31 cellular contexts compared by ENCODE assay signal in genomic region chrX:139596068-139596467, GRCh38.
"Had no signal": no experiment of that assay in that cellular context is flagged by ENCODE, and none has a peak within 500 bp of the region (broad histone marks: within the 10 kb centered on the region; RNA-seq: fewer than 3 reads in every experiment).

No MANE protein-coding gene starts in this region.

- H3K9me3 ChIP-seq: esophagus squamous epithelium, heart right ventricle, ovary, upper lobe of left lung had no signal

- H3K27me3 ChIP-seq: esophagus squamous epithelium, ovary, upper lobe of left lung had no signal

- H3K4me1 Mint-ChIP-seq: activated B cell treated with CpG ODN at 0.5 μM for 24 hours; activated T-helper 17 cell treated with anti-CD3 and anti-CD28 coated beads, Interleukin-2, amount 50 U/mL, for 72 hours; mesothelial cell of epicardium; naive B cell; nephron progenitor cell; stimulated activated effector memory CD8-positive, alpha-beta T cell treated with anti-CD3 and anti-CD28 coated beads, Interleukin-12 subunit alpha, Interleukin-12 subunit beta, amount 100 ng/mL, for 72 hours had no signal

- H3K27ac ChIP-seq: epithelial cell of prostate, esophagus squamous epithelium, heart right ventricle, ovary, skin epidermis, upper lobe of left lung had no signal

- H3K36me3 Mint-ChIP-seq: mesothelial cell of epicardium; naive B cell; stimulated activated effector memory CD8-positive, alpha-beta T cell treated with anti-CD3 and anti-CD28 coated beads, Interleukin-12 subunit alpha, Interleukin-12 subunit beta, amount 100 ng/mL, for 72 hours had no signal

- H3K27me3 Mint-ChIP-seq: activated B cell treated with CpG ODN at 0.5 μM for 24 hours; activated CD8-positive, alpha-beta T cell treated with anti-CD3 and anti-CD28 coated beads for 36 hours; activated T-helper 17 cell treated with anti-CD3 and anti-CD28 coated beads, Interleukin-2, amount 50 U/mL, for 72 hours; naive B cell; progenitor cell of endocrine pancreas; stimulated activated naive CD8-positive, alpha-beta T cell treated with anti-CD3 and anti-CD28 coated beads, Interleukin-15, Interleukin-2, amounts not matched to agents 100 ng/mL and 50 ng/mL, for 24 hours had no signal

- H3K9me3 Mint-ChIP-seq: activated B cell treated with CpG ODN at 0.5 μM for 24 hours; activated CD8-positive, alpha-beta T cell treated with anti-CD3 and anti-CD28 coated beads for 36 hours; activated T-helper 17 cell treated with anti-CD3 and anti-CD28 coated beads, Interleukin-2, amount 50 U/mL, for 72 hours had no signal

- DNase-seq: activated B cell treated with CpG ODN at 0.5 μM for 24 hours; activated CD4-positive, alpha-beta T cell treated with anti-CD3 and anti-CD28 coated beads, Interleukin-2, amount 50 U/mL, for 1 hour; activated CD8-positive, alpha-beta T cell treated with anti-CD3 and anti-CD28 coated beads for 36 hours; activated gamma-delta T cell treated with Interleukin-2 at 50 U/mL for 16 hours; activated naive CD4-positive, alpha-beta T cell treated with anti-CD3 and anti-CD28 coated beads, Interleukin-2, amount 50 U/mL, for 16 hours; activated T-cell treated with anti-CD3 and anti-CD28 coated beads, Interleukin-2, amount 50 U/mL, for 4 hours; amniotic stem cell; caudate nucleus; cortex of kidney; esophagus squamous epithelium; foreskin melanocyte; heart right ventricle; left cardiac atrium; mammary epithelial cell; naive B cell; nephron progenitor cell; ovary; retina; stimulated activated CD4-positive, alpha-beta T cell treated with anti-CD3 and anti-CD28 coated beads, Interleukin-12 subunit alpha, Interleukin-12 subunit beta, amount 100 ng/mL, for 4 hours; stimulated activated CD4-positive, alpha-beta T cell treated with anti-CD3 and anti-CD28 coated beads, Interleukin-4, amount 100 ng/mL, for 1 hour; substantia nigra; T-helper 2 cell; upper lobe of left lung had no signal

- H3K27ac Mint-ChIP-seq: activated B cell treated with CpG ODN at 0.5 μM for 24 hours; activated CD8-positive, alpha-beta T cell treated with anti-CD3 and anti-CD28 coated beads for 36 hours; activated T-helper 17 cell treated with anti-CD3 and anti-CD28 coated beads, Interleukin-2, amount 50 U/mL, for 72 hours; mesothelial cell of epicardium; naive B cell; nephron progenitor cell; progenitor cell of endocrine pancreas; stimulated activated effector memory CD8-positive, alpha-beta T cell treated with anti-CD3 and anti-CD28 coated beads, Interleukin-12 subunit alpha, Interleukin-12 subunit beta, amount 100 ng/mL, for 72 hours; stimulated activated naive CD8-positive, alpha-beta T cell treated with anti-CD3 and anti-CD28 coated beads, Interleukin-15, Interleukin-2, amounts not matched to agents 100 ng/mL and 50 ng/mL, for 24 hours had no signal

- ATAC-seq: activated CD8-positive, alpha-beta T cell treated with anti-CD3 and anti-CD28 coated beads for 36 hours; activated T-cell treated with anti-CD3 and anti-CD28 coated beads, Interleukin-2, amount 50 U/mL, for 4 hours; activated T-helper 17 cell treated with anti-CD3 and anti-CD28 coated beads, Interleukin-2, amount 50 U/mL, for 72 hours; heart right ventricle; left cardiac atrium; sciatic nerve; stimulated activated effector memory CD8-positive, alpha-beta T cell treated with anti-CD3 and anti-CD28 coated beads, Interleukin-12 subunit alpha, Interleukin-12 subunit beta, amount 100 ng/mL, for 72 hours had no signal

- H3K4me3 Mint-ChIP-seq: activated B cell treated with CpG ODN at 0.5 μM for 24 hours; activated CD8-positive, alpha-beta T cell treated with anti-CD3 and anti-CD28 coated beads for 36 hours; activated T-cell treated with anti-CD3 and anti-CD28 coated beads, Interleukin-2, amount 50 U/mL, for 4 hours; activated T-helper 17 cell treated with anti-CD3 and anti-CD28 coated beads, Interleukin-2, amount 50 U/mL, for 72 hours; mesothelial cell of epicardium; naive B cell; nephron progenitor cell; stimulated activated effector memory CD8-positive, alpha-beta T cell treated with anti-CD3 and anti-CD28 coated beads, Interleukin-12 subunit alpha, Interleukin-12 subunit beta, amount 100 ng/mL, for 72 hours; stimulated activated naive CD8-positive, alpha-beta T cell treated with anti-CD3 and anti-CD28 coated beads, Interleukin-15, Interleukin-2, amounts not matched to agents 100 ng/mL and 50 ng/mL, for 24 hours had no signal

- H3K4me1 ChIP-seq: esophagus squamous epithelium, heart right ventricle, upper lobe of left lung had no signal

- H3K36me3 ChIP-seq: esophagus squamous epithelium, heart right ventricle, ovary, upper lobe of left lung had no signal

- H3K4me3 ChIP-seq: esophagus squamous epithelium, heart right ventricle, ovary, skin epidermis, upper lobe of left lung had no signal
